25 cellular contexts compared by ENCODE assay signal in genomic region chr3:139521811-139522210, GRCh38. TPM values are rescaled to one million over a fixed set of nuclear protein-coding genes. Genes with fewer than 3 reads are reported as not detected.
DNase-seq lines count a peak whose midpoint lies in the region; ATAC-seq and TF ChIP-seq lines count a peak whose summit lies in the region.
"Had no signal": no experiment of that assay in that cellular context is flagged by ENCODE, and none has a peak within 500 bp of the region (broad histone marks: within the 10 kb centered on the region; RNA-seq: fewer than 3 reads in every experiment).

No MANE protein-coding gene starts in this region.

- H4K20me1 ChIP-seq in BLaER1 treated with 17β-estradiol and CSF1 and Interleukin-3, amounts not matched to agents 10 nM and 100 nM: no peaks in the 10 kb centered on the region

- peak; percentile 94 for DNase-seq in NCI-H1694 treated with DMSO at 0.1 percent for 48 hours (lab: John Stamatoyannopoulos, UW)
- DNase-seq in NCI-H69 (lab: John Stamatoyannopoulos, UW): peak; percentile 76
- DNase-seq in coronary artery (ENCODE audit: low spot score): peak; percentile 29
- no peak for DNase-seq in gastrocnemius medialis
- DNase-seq in lower leg skin (ENCODE audit: low spot score in 2 of 2): no peak
- no peak for DNase-seq in NCI-H2029 treated with DMSO at 0.1 percent for 48 hours (lab: John Stamatoyannopoulos, UW)
- DNase-seq: 8988T; ACHN; BE2C; Calu3; MM.1S; NCI-H1417; NCI-H187; NCI-H748 treated with DMSO at 0.1 percent for 48 hours; NK-92 treated with Interleukin-12 subunit alpha and Interleukin-12 subunit beta, amount 100 ng/mL, for 24 hours; PC-9; Right ventricle myocardium superior had no signal

- H3K4me1 ChIP-seq in BLaER1 treated with 17β-estradiol and CSF1 and Interleukin-3, amounts not matched to agents 10 nM and 100 nM: peaks cover 0 to 41% (median 9%) of the 10 kb centered on the region in 10 experiments; a peak in 12 of 20 replicates
- H3K4me1 ChIP-seq in gastrocnemius medialis: peaks cover 0 to 7% of the 10 kb centered on the region in 2 donors

- WGBS in lower leg skin, 2 donors: 85 to 88% methylated on average over 1 of the region's 1 CpG

- TF ChIP-seq CTCF in coronary artery (IDR thresholded peaks at IDR 0.05): no peak
- TF ChIP-seq CTCF in gastrocnemius medialis (IDR thresholded peaks at IDR 0.05 in 4 of 5, conservative IDR thresholded peaks at IDR 0.05 in 1 of 5): no peak
- TF ChIP-seq CTCF in lower leg skin (IDR thresholded peaks at IDR 0.05): no peak

- peak overlapping the region in 4 of 11 experiments; percentile 55 to 76 (median 72); a peak in 8 of 22 replicates for H3K4me2 ChIP-seq in BLaER1 treated with 17β-estradiol and CSF1 and Interleukin-3, amounts not matched to agents 10 nM and 100 nM
- H3K4me2 ChIP-seq: KMS-11, PC-9 had no signal

- H3K9me3 ChIP-seq in BLaER1 treated with 17β-estradiol and CSF1 and Interleukin-3, amounts not matched to agents 10 nM and 100 nM (replicated peaks in 1 of 11): peaks cover 0 to 6% (median 0%) of the 10 kb centered on the region in 11 experiments; a peak in 1 of 22 replicates
- no peaks in the 10 kb centered on the region for H3K9me3 ChIP-seq in gastrocnemius medialis
- H3K9me3 ChIP-seq: BE2C, SJSA1 had no signal

- intact Hi-C loops in gastrocnemius medialis (cut with DNase I; ENCODE audit: low total_unique reads) (no loop called here), lower leg skin (cut with DNase I; ENCODE audit: low total_unique reads) (no loop called here)

- ATAC-seq in gastrocnemius medialis (no peak), HG03520 (IDR thresholded peaks at IDR 0.05; ENCODE audit: unreplicated experiment) (no peak)

- H3K36me3 ChIP-seq in BLaER1 treated with 17β-estradiol and CSF1 and Interleukin-3, amounts not matched to agents 10 nM and 100 nM: no peaks in the 10 kb centered on the region
- no peaks in the 10 kb centered on the region for H3K36me3 ChIP-seq in gastrocnemius medialis
- H3K36me3 ChIP-seq: SJSA1 had no signal

- H3K27me3 ChIP-seq in BLaER1 treated with 17β-estradiol and CSF1 and Interleukin-3, amounts not matched to agents 10 nM and 100 nM: peaks cover 0 to 3% (median 0%) of the 10 kb centered on the region in 11 experiments; a peak in 1 of 22 replicates
- H3K27me3 ChIP-seq in gastrocnemius medialis: no peaks in the 10 kb centered on the region
- H3K27me3 ChIP-seq: BE2C, SJSA1 had no signal

- in situ Hi-C loops in gastrocnemius medialis (cut with MboI; ENCODE audit: low sequenced_read_pairs in 4 of 4): no loop called here

- H3K4me3 ChIP-seq in BLaER1 treated with 17β-estradiol and CSF1 and Interleukin-3, amounts not matched to agents 10 nM and 100 nM: no peak overlapping the region
- H3K4me3 ChIP-seq in coronary artery: no peak overlapping the region
- no peak overlapping the region for H3K4me3 ChIP-seq in gastrocnemius medialis
- no peak overlapping the region for H3K4me3 ChIP-seq in lower leg skin (ENCODE audit: low read depth, poor library complexity, severe bottlenecking)
- H3K4me3 ChIP-seq: PC-9, SJSA1 had no signal

- no peak for TF ChIP-seq POLR2A in gastrocnemius medialis (IDR thresholded peaks at IDR 0.05)
- no peak for TF ChIP-seq POLR2A in lower leg skin (IDR thresholded peaks at IDR 0.05)

- H3K9ac ChIP-seq in BLaER1 treated with 17β-estradiol and CSF1 and Interleukin-3, amounts not matched to agents 10 nM and 100 nM: no peak overlapping the region
- H3K9ac ChIP-seq: KMS-11 had no signal

- peak overlapping the region in 6 of 11 experiments; percentile 22 to 64 (median 54); a peak in 10 of 22 replicates for H3K27ac ChIP-seq in BLaER1 treated with 17β-estradiol and CSF1 and Interleukin-3, amounts not matched to agents 10 nM and 100 nM
- H3K27ac ChIP-seq in coronary artery: no peak overlapping the region
- H3K27ac ChIP-seq in gastrocnemius medialis: no peak overlapping the region
- H3K27ac ChIP-seq: HL-60, KMS-11, PC-9, SJSA1 had no signal

RNA-seq across cellular contexts. Expression of gene RBP1, which starts 17.7 kb away (rescaled TPM):
- 1 to 10 TPM in 3 of 4 donors, not detected in 1; 3.7 to 6.8 (median 3.9) TPM for total RNA-seq in gastrocnemius medialis
- 10 to 100 TPM in 2 of 4 donors, 1 to 10 TPM in 2; 1.0 to 28.8 (median 9.0) TPM for total RNA-seq in lower leg skin
- total RNA-seq: NCI-H460 had no signal

RNA-seq across cellular contexts. Expression of gene RBP2, which starts 45.5 kb away (rescaled TPM):
- not detected for total RNA-seq in gastrocnemius medialis
- not detected for total RNA-seq in lower leg skin
- total RNA-seq: Calu3, Daoy, NCI-H460, PC-9, Right ventricle myocardium superior, RPMI7951, SJSA1 had no signal

Comparison
In these comparisons a context has a peak if more than half of its experiments do, and no peak if none do; other contexts are left out.
1. H3K27ac ChIP-seq: peak in BLaER1 treated with 17β-estradiol and CSF1 and Interleukin-3, amounts not matched to agents 10 nM and 100 nM (6 of 11); none in coronary artery (0 of 2) and gastrocnemius medialis (0 of 4).
2. DNase-seq: peak in NCI-H1694 treated with DMSO at 0.1 percent for 48 hours (single experiment), NCI-H69 (single experiment) and coronary artery (single experiment); none in gastrocnemius medialis (0 of 2), lower leg skin (0 of 2) and NCI-H2029 treated with DMSO at 0.1 percent for 48 hours (single experiment).